ENCODE assay signal across 8 cellular contexts in the genomic region with DNA sequence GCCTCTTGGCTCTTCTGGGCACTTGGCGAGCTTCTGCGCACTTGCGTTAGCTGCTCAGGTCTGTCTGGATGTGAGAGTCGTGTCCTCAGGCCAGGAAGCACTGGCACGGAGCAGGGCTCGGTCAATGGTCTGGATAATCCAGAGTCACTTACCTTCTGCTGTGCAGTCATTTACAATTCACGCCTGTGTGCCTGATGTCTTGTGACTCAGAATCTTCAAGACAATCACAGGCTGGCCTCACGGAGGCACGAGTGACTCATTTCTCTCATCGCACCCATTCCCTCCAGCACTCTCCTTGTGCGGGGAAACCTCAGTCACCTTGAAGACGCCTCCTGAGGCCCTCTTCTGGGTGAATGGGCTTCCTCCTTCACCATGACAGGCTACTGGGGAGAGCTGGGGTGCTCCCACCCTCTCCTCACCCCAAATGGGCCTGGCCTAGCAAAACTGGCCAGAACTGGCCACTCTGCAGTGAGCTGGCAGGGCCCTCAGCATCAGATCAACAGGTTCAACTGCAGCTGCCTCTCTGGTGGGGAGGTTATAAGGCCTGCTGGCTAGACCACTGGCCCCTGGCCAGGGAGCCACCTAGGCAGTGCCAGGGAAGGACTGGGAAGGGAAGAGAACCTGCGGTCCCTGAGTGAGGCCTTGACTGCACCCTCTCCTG. TPM values are rescaled to one million over a fixed set of nuclear protein-coding genes. Genes with fewer than 3 reads are reported as not detected.
A peak's percentile ranks its signal among the peaks of the same experiment; 100 is the strongest.
DNase-seq lines count a peak whose midpoint lies in the region; ATAC-seq and TF ChIP-seq lines count a peak whose summit lies in the region.

No MANE protein-coding gene starts in this region.

- no peaks in the 10 kb centered on the region for H3K27me3 Mint-ChIP-seq in CD4-positive, alpha-beta T cell
- no peaks in the 10 kb centered on the region for H3K27me3 Mint-ChIP-seq in dendritic cell treated with granulocyte-macrophage colony-stimulating factor and Interleukin-4, amounts not matched to agents 40 ng/mL and 50 ng/mL, for 4 days
- no peaks in the 10 kb centered on the region for H3K27me3 Mint-ChIP-seq in nephron (ENCODE audit: low read depth)

- peak overlapping the region; percentile 70 for H3K4me3 Mint-ChIP-seq in CD4-positive, alpha-beta T cell
- peak overlapping the region; percentile 82 for H3K4me3 Mint-ChIP-seq in dendritic cell treated with granulocyte-macrophage colony-stimulating factor and Interleukin-4, amounts not matched to agents 40 ng/mL and 50 ng/mL, for 4 days
- peak overlapping the region; percentile 87 to 95 (median 92) for H3K4me3 Mint-ChIP-seq in nephron

- H3K36me3 Mint-ChIP-seq in CD4-positive, alpha-beta T cell (ENCODE audit: low read depth), result no peaks in the 10 kb centered on the region
- H3K36me3 Mint-ChIP-seq in dendritic cell treated with granulocyte-macrophage colony-stimulating factor and Interleukin-4, amounts not matched to agents 40 ng/mL and 50 ng/mL, for 4 days (ENCODE audit: low read depth), result peaks cover 34% of the 10 kb centered on the region
- peaks cover 11% of the 10 kb centered on the region for H3K36me3 Mint-ChIP-seq in nephron (ENCODE audit: low read depth)

- H3K27me3 ChIP-seq in CD4-positive, alpha-beta T cell (ENCODE audit: control insufficient read depth, insufficient read depth, low read length), result no peaks in the 10 kb centered on the region

- POLR2A ChIA-PET in CD4-positive, alpha-beta T cell (lab: Charles Lee), result interaction anchor here (0.9 kb wide), 1 partner anchor 65 kb away, joined by 3 read pairs; no protein-coding TSS in a partner anchor

- no peaks in the 10 kb centered on the region for H3K9me3 ChIP-seq in CD4-positive, alpha-beta T cell (ENCODE audit: control insufficient read depth, low read length)

- no peak for ATAC-seq in CD4-positive, alpha-beta T cell (ENCODE audit: poor library complexity)
- no peak for ATAC-seq in HG02623 (IDR thresholded peaks at IDR 0.05; ENCODE audit: unreplicated experiment)

- no peak overlapping the region for H3K27ac ChIP-seq in CD4-positive, alpha-beta T cell (ENCODE audit: low read depth, low read length)
- H3K27ac ChIP-seq in substantia nigra (ENCODE audit: low read depth, low read length, poor library complexity, severe bottlenecking), result peak overlapping the region; percentile 98

- no peak for TF ChIP-seq CTCF in CD4-positive, alpha-beta T cell (IDR thresholded peaks at IDR 0.05)
- no peak for TF ChIP-seq CTCF in nephron (IDR thresholded peaks at IDR 0.05; ENCODE audit: unreplicated experiment in 3 of 3)

- intact Hi-C loops in CD4-positive, alpha-beta T cell (cut with DNase I, micrococcal nuclease), result loop anchor here (5.0 kb wide), 4 partner anchors 87 to 298 kb away; a partner anchor contains a TSS
- intact Hi-C loops in dendritic cell treated with granulocyte-macrophage colony-stimulating factor and Interleukin-4, amounts not matched to agents 40 ng/mL and 50 ng/mL, for 4 days (cut with micrococcal nuclease), result no loop called here

- CTCF ChIA-PET in CD4-positive, alpha-beta T cell (lab: Charles Lee), result no interaction called here

- peak overlapping the region; percentile 80 for H3K27ac Mint-ChIP-seq in CD4-positive, alpha-beta T cell
- H3K27ac Mint-ChIP-seq in dendritic cell treated with granulocyte-macrophage colony-stimulating factor and Interleukin-4, amounts not matched to agents 40 ng/mL and 50 ng/mL, for 4 days, result peak overlapping the region; percentile 84
- H3K27ac Mint-ChIP-seq in nephron, result peak overlapping the region in 2 of 3 experiments; percentile 72 to 93

- H3K9me3 Mint-ChIP-seq in CD4-positive, alpha-beta T cell, result no peaks in the 10 kb centered on the region
- no peaks in the 10 kb centered on the region for H3K9me3 Mint-ChIP-seq in dendritic cell treated with granulocyte-macrophage colony-stimulating factor and Interleukin-4, amounts not matched to agents 40 ng/mL and 50 ng/mL, for 4 days
- H3K9me3 Mint-ChIP-seq in nephron, result no peaks in the 10 kb centered on the region

- peak in 7 of 10 experiments; percentile 39 to 58 (median 45) for DNase-seq in CD4-positive, alpha-beta T cell
- DNase-seq in HUDEP-2 (lab: John Stamatoyannopoulos, UW; ENCODE audit: unreplicated experiment in 76 of 76) (peak in 49 of 76 experiments; percentile 8 to 70 (median 33)), substantia nigra (lab: John Stamatoyannopoulos, UW) (peak in 1 of 49 donors; percentile 54), iPS-NIHi7 (ENCODE audit: extremely low spot score) (no peak)
- DNase-seq in activated CD4-positive, alpha-beta T cell treated with anti-CD3 and anti-CD28 coated beads for 4 hours, result peak; percentile 69 to 77

- peaks cover 25% of the 10 kb centered on the region for H3K4me1 Mint-ChIP-seq in CD4-positive, alpha-beta T cell (ENCODE audit: low read depth)
- peaks cover 60% of the 10 kb centered on the region for H3K4me1 Mint-ChIP-seq in dendritic cell treated with granulocyte-macrophage colony-stimulating factor and Interleukin-4, amounts not matched to agents 40 ng/mL and 50 ng/mL, for 4 days (ENCODE audit: low read depth)
- H3K4me1 Mint-ChIP-seq in nephron, result peaks cover 22% of the 10 kb centered on the region

RNA-seq across cellular contexts. Expression of a gene that starts 1.9 kb away (rescaled TPM):
- total RNA-seq in CD4-positive, alpha-beta T cell, result 10 to 100 TPM; 35.5 to 36.9 TPM

RNA-seq across cellular contexts. Expression of a gene that starts 34.5 kb away (rescaled TPM):
- not detected for total RNA-seq in CD4-positive, alpha-beta T cell

RNA-seq across cellular contexts. Expression of a gene that starts 41.2 kb away (rescaled TPM):
- total RNA-seq in CD4-positive, alpha-beta T cell, result under 1 TPM; 0.45 to 0.55 TPM

RNA-seq across cellular contexts. Expression of a gene that starts 44.1 kb away (rescaled TPM):
- total RNA-seq in CD4-positive, alpha-beta T cell, result 10 to 100 TPM; 22.8 to 27.0 TPM
